In genomic region chr6:74939309-74939708, GRCh38 we compare ENCODE assay signal across 17 cellular contexts.
DNase-seq lines count a peak whose midpoint lies in the region; ATAC-seq, FAIRE-seq and TF ChIP-seq lines count a peak whose summit lies in the region.
"Had no signal": no experiment of that assay in that cellular context is flagged by ENCODE, and none has a peak within 500 bp of the region (broad histone marks: within the 10 kb centered on the region; RNA-seq: fewer than 3 reads in every experiment).

No MANE protein-coding gene starts in this region.

- H3K18ac ChIP-seq in IMR-90 (ENCODE audit: low read depth, low read length): no peak overlapping the region

- no peak overlapping the region for H4K91ac ChIP-seq in IMR-90 (ENCODE audit: insufficient read depth, low read depth, low read length)

- H3K4me2 ChIP-seq in IMR-90 (ENCODE audit: low read depth, low read length) (no peak overlapping the region), astrocyte (ENCODE audit: low read length) (no peak overlapping the region)

- H3K4me3 Mint-ChIP-seq in astrocyte (ENCODE audit: unreplicated experiment) (no peak overlapping the region), nephron (no peak overlapping the region)
- H3K4me3 Mint-ChIP-seq in activated CD4-positive, alpha-beta T cell treated with anti-CD3 and anti-CD28 coated beads for 36 hours: no peak overlapping the region
- H3K4me3 Mint-ChIP-seq: activated naive CD8-positive, alpha-beta T cell treated with anti-CD3 and anti-CD28 coated beads for 36 hours; CD8-positive, alpha-beta memory T cell; dendritic cell treated with granulocyte-macrophage colony-stimulating factor and Interleukin-4, amounts not matched to agents 40 ng/mL and 50 ng/mL, for 4 days; natural killer cell had no signal

- no peak overlapping the region for H3K27ac Mint-ChIP-seq in astrocyte (ENCODE audit: unreplicated experiment)
- peak overlapping the region in 2 of 3 experiments; percentile 5 to 41 for H3K27ac Mint-ChIP-seq in nephron
- no peak overlapping the region for H3K27ac Mint-ChIP-seq in activated CD4-positive, alpha-beta T cell treated with anti-CD3 and anti-CD28 coated beads for 36 hours
- H3K27ac Mint-ChIP-seq: activated naive CD8-positive, alpha-beta T cell treated with anti-CD3 and anti-CD28 coated beads for 36 hours; CD8-positive, alpha-beta memory T cell; dendritic cell treated with granulocyte-macrophage colony-stimulating factor and Interleukin-4, amounts not matched to agents 40 ng/mL and 50 ng/mL, for 4 days; natural killer cell had no signal

- H3K9me1 ChIP-seq in IMR-90 (ENCODE audit: insufficient read depth, low read length): no peaks in the 10 kb centered on the region

- no peak for TF ChIP-seq CTCF in IMR-90 (conservative IDR thresholded peaks at IDR 0.05; ENCODE audit: low read depth, low read length)
- TF ChIP-seq CTCF in astrocyte (IDR thresholded peaks at IDR 0.05; ENCODE audit: insufficient read depth, low read depth, low read length): no peak
- TF ChIP-seq CTCF in nephron (IDR thresholded peaks at IDR 0.05; ENCODE audit: unreplicated experiment in 3 of 3): no peak

- H2BK20ac ChIP-seq in IMR-90 (ENCODE audit: low read depth, low read length): no peak overlapping the region

- no peaks in the 10 kb centered on the region for H3K27me3 Mint-ChIP-seq in astrocyte (ENCODE audit: low read depth, unreplicated experiment)
- no peaks in the 10 kb centered on the region for H3K27me3 Mint-ChIP-seq in nephron (ENCODE audit: low read depth)
- H3K27me3 Mint-ChIP-seq in activated CD4-positive, alpha-beta T cell treated with anti-CD3 and anti-CD28 coated beads for 36 hours: no peaks in the 10 kb centered on the region
- H3K27me3 Mint-ChIP-seq: activated naive CD8-positive, alpha-beta T cell treated with anti-CD3 and anti-CD28 coated beads for 36 hours; CD8-positive, alpha-beta memory T cell; dendritic cell treated with granulocyte-macrophage colony-stimulating factor and Interleukin-4, amounts not matched to agents 40 ng/mL and 50 ng/mL, for 4 days had no signal

- no peak overlapping the region for H2BK120ac ChIP-seq in IMR-90 (ENCODE audit: low read depth, low read length)

- H3K79me1 ChIP-seq in IMR-90 (ENCODE audit: low read depth in 1 of 2, low read length in 2 of 2): no peaks in the 10 kb centered on the region

- H3K27me3 ChIP-seq in IMR-90 (ENCODE audit: control insufficient read depth, insufficient read depth, low read length) (no peaks in the 10 kb centered on the region), astrocyte (ENCODE audit: insufficient read depth, low read length) (no peaks in the 10 kb centered on the region)

- CTCF ChIA-PET in IMR-90 (lab: Yijun Ruan, JAX): interaction anchor here (0.6 kb wide), 1 partner anchor 122 kb away, joined by 3 read pairs; no protein-coding TSS in a partner anchor
- CTCF ChIA-PET in activated CD4-positive, alpha-beta T cell treated with anti-CD3 and anti-CD28 coated beads for 36 hours (lab: Charles Lee): no interaction called here

- H4K20me1 ChIP-seq in IMR-90 (ENCODE audit: insufficient read depth, low read length) (no peaks in the 10 kb centered on the region), astrocyte (ENCODE audit: insufficient read depth, low read length) (no peaks in the 10 kb centered on the region)

- BruUV-seq in IMR-90 (replicated peaks; lab: Mats Ljungman, UMichigan): no TSS peak

- FAIRE-seq in astrocyte (lab: Jason Lieb, UNC): peak; percentile 34
- FAIRE-seq: H54, small intestine had no signal

- POLR2A ChIA-PET in IMR-90 (lab: Charles Lee; ENCODE audit: unreplicated experiment): no interaction called here
- POLR2A ChIA-PET in activated CD4-positive, alpha-beta T cell treated with anti-CD3 and anti-CD28 coated beads for 36 hours (lab: Charles Lee): no interaction called here

- 0 out of 3 replicates have a peak overlapping the region, but pooled peaks have one; percentile 0 for H2BK15ac ChIP-seq in IMR-90 (ENCODE audit: low read depth, low read length)

- H3K9me3 ChIP-seq in IMR-90 (ENCODE audit: control insufficient read depth, insufficient read depth, low read length): no peaks in the 10 kb centered on the region
- H3K9me3 ChIP-seq in astrocyte (ENCODE audit: insufficient read depth, low read depth, low read length): no peaks in the 10 kb centered on the region

- no peak for TF ChIP-seq RAD21 in IMR-90 (IDR thresholded peaks at IDR 0.05; ENCODE audit: low read length)

- DNase-seq in IMR-90: no peak
- no peak for DNase-seq in astrocyte (ENCODE audit: low read depth)
- DNase-seq in activated CD4-positive, alpha-beta T cell treated with anti-CD3 and anti-CD28 coated beads for 36 hours: no peak
- no peak for DNase-seq in DMS79 (lab: John Stamatoyannopoulos, UW)
- no peak for DNase-seq in NCI-H2107 (lab: John Stamatoyannopoulos, UW)
- DNase-seq: activated CD8-positive, alpha-beta memory T cell treated with anti-CD3 and anti-CD28 coated beads, Interleukin-2, amount 50 U/mL, for 4 hours; activated naive CD8-positive, alpha-beta T cell treated with anti-CD3 and anti-CD28 coated beads for 36 hours; CD8-positive, alpha-beta memory T cell; natural killer cell; NCI-H1048; NCI-H524 treated with DMSO at 0.1 percent for 48 hours; SHP77 treated with DMSO at 0.1 percent for 48 hours; small intestine had no signal

- H2BK5ac ChIP-seq in IMR-90 (ENCODE audit: low read depth, low read length, poor library complexity, severe bottlenecking): no peak overlapping the region

- peaks cover 31% of the 10 kb centered on the region for H3K4me1 Mint-ChIP-seq in astrocyte (ENCODE audit: low read depth, unreplicated experiment)
- H3K4me1 Mint-ChIP-seq in nephron: peaks cover 11% of the 10 kb centered on the region
- H3K4me1 Mint-ChIP-seq in activated CD4-positive, alpha-beta T cell treated with anti-CD3 and anti-CD28 coated beads for 36 hours: no peaks in the 10 kb centered on the region
- H3K4me1 Mint-ChIP-seq: activated naive CD8-positive, alpha-beta T cell treated with anti-CD3 and anti-CD28 coated beads for 36 hours; CD8-positive, alpha-beta memory T cell; natural killer cell had no signal

- dilution Hi-C loops in IMR-90 (cut with HindIII; ENCODE audit: low sequenced_read_pairs, unreplicated experiment): no loop called here

- H3K36me3 ChIP-seq in IMR-90 (ENCODE audit: control insufficient read depth, insufficient read depth, low read length) (no peaks in the 10 kb centered on the region), astrocyte (ENCODE audit: insufficient read depth, low read length) (no peaks in the 10 kb centered on the region)

- no peaks in the 10 kb centered on the region for H3K79me2 ChIP-seq in astrocyte (ENCODE audit: insufficient read depth, low read length)

- H3K56ac ChIP-seq in IMR-90 (ENCODE audit: extremely low read depth, insufficient read depth, low read length): no peak overlapping the region

- H3K4me1 ChIP-seq in IMR-90 (ENCODE audit: control insufficient read depth, insufficient read depth, low read length): peaks cover 4% of the 10 kb centered on the region; the same call in 1 of the 2 replicates
- H3K4me1 ChIP-seq in astrocyte (ENCODE audit: insufficient read depth, low read length): peaks cover 11% of the 10 kb centered on the region

- H3K9me3 Mint-ChIP-seq in astrocyte (ENCODE audit: unreplicated experiment) (no peaks in the 10 kb centered on the region), nephron (no peaks in the 10 kb centered on the region)
- H3K9me3 Mint-ChIP-seq in activated CD4-positive, alpha-beta T cell treated with anti-CD3 and anti-CD28 coated beads for 36 hours (ENCODE audit: low read depth): no peaks in the 10 kb centered on the region
- H3K9me3 Mint-ChIP-seq: activated naive CD8-positive, alpha-beta T cell treated with anti-CD3 and anti-CD28 coated beads for 36 hours; CD8-positive, alpha-beta memory T cell; dendritic cell treated with granulocyte-macrophage colony-stimulating factor and Interleukin-4, amounts not matched to agents 40 ng/mL and 50 ng/mL, for 4 days had no signal

- H2AFZ ChIP-seq in IMR-90 (replicated peaks; ENCODE audit: low read length, poor library complexity) (no peak overlapping the region), astrocyte (ENCODE audit: low read depth, low read length) (no peak overlapping the region)

- in situ Hi-C loops in IMR-90 (cut with MboI; ENCODE audit: low sequenced_read_pairs): no loop called here

- no peak overlapping the region for H2AK5ac ChIP-seq in IMR-90 (ENCODE audit: low read depth, low read length)

- H3K27ac ChIP-seq in IMR-90 (ENCODE audit: insufficient read depth, low read length) (no peak overlapping the region), astrocyte (ENCODE audit: low read depth, low read length) (no peak overlapping the region)

- no peaks in the 10 kb centered on the region for H3K36me3 Mint-ChIP-seq in astrocyte (ENCODE audit: low read depth, unreplicated experiment)
- H3K36me3 Mint-ChIP-seq in nephron (ENCODE audit: low read depth): no peaks in the 10 kb centered on the region
- H3K36me3 Mint-ChIP-seq in activated CD4-positive, alpha-beta T cell treated with anti-CD3 and anti-CD28 coated beads for 36 hours (ENCODE audit: low read depth): no peaks in the 10 kb centered on the region
- H3K36me3 Mint-ChIP-seq: activated naive CD8-positive, alpha-beta T cell treated with anti-CD3 and anti-CD28 coated beads for 36 hours; CD8-positive, alpha-beta memory T cell; natural killer cell had no signal

- ATAC-seq in GM19395 (IDR thresholded peaks at IDR 0.05; ENCODE audit: unreplicated experiment) (peak; percentile 46), IMR-90 (ENCODE audit: low read depth) (no peak)
- no peak for ATAC-seq in activated CD4-positive, alpha-beta T cell treated with anti-CD3 and anti-CD28 coated beads for 36 hours
- ATAC-seq: natural killer cell had no signal

- H3K23ac ChIP-seq in IMR-90 (ENCODE audit: low read depth, low read length): no peak overlapping the region

- no CpG with 5 or more reads among the region's 2 CpGs for WGBS in IMR-90 (ENCODE audit: extremely low coverage in 2 of 2, insufficient read length in 1 of 2), 2 experiments

- no peak overlapping the region for H2AK9ac ChIP-seq in IMR-90 (replicated peaks; ENCODE audit: low read depth, low read length, poor library complexity)

- no peak overlapping the region; the same call in 1 of the 2 replicates for H4K5ac ChIP-seq in IMR-90 (ENCODE audit: low read depth, low read length)

- H3K14ac ChIP-seq in IMR-90 (replicated peaks; ENCODE audit: low read depth, low read length): no peak overlapping the region; the same call in 1 of the 2 replicates

- no peak overlapping the region for H4K8ac ChIP-seq in IMR-90 (ENCODE audit: low read depth in 2 of 2, low read length in 2 of 2)

- intact Hi-C loops in IMR-90 (cut with micrococcal nuclease): no loop called here
- intact Hi-C loops in activated CD4-positive, alpha-beta T cell treated with anti-CD3 and anti-CD28 coated beads for 36 hours (cut with DNase I, micrococcal nuclease): no loop called here

- H3K9ac ChIP-seq in IMR-90 (ENCODE audit: low read depth, low read length): no peak overlapping the region
- no peak overlapping the region for H3K9ac ChIP-seq in astrocyte (ENCODE audit: low read length)

- H3K4me3 ChIP-seq in IMR-90 (ENCODE audit: insufficient read depth, low read depth, low read length) (no peak overlapping the region), astrocyte (ENCODE audit: insufficient read depth, low read depth, low read length) (no peak overlapping the region)

- TF ChIP-seq POLR2A in IMR-90 (IDR thresholded peaks at IDR 0.05; ENCODE audit: low read depth, low read length): no peak

- no peak overlapping the region for H3K4ac ChIP-seq in IMR-90 (ENCODE audit: low read depth, low read length)

Comparison
In these comparisons a context has a peak if more than half of its experiments do, and no peak if none do; other contexts are left out.
1. H3K27ac Mint-ChIP-seq: peak in nephron (2 of 3); none in astrocyte (single experiment) and activated CD4-positive, alpha-beta T cell treated with anti-CD3 and anti-CD28 coated beads for 36 hours (single experiment).